In the genomic region with DNA sequence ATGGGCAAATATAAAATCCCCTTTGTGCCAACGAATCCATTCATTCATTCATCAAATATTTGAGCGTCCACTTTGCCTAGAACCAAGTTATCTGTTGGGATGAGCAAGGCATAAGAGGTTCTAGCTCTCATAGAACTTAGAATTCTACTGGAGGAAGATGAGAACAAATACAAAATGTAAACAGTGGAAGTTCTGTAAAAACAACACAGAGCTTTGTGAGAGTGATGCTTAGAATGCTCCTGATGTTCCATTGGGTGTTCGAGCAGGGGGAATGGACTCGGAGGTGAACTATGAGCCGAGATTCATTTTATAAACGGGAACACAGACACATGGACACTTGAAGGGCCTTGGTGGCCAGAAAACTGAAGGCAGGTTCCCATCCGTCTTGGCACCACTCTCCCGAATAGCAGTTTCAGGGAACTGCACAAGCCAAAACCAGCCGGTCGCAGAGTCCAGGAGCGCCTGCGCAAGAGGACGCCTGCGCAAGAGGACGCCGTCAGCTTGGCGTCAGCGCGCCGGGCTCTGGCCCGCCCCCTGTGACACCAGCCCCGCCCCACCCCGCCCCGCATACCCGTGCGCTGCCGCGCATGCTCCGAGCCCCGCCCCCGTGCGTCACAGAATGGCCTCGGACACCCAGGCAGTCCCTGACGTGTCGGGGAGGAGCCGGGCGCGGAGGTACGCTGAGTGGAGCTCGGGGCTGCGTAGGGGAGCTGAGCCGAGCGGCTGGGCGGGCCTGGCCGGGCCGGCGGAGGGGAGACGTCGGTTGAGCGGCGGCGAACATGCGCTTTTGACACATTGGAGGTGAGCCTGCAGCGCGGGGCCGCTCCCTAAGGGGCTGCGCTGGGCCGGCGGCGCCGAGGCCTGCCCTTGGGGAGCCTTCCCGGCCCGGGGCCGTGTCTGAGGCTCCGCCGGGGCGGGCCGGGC, we compare ENCODE assay signal across 8 cellular contexts. TPM values are rescaled to one million over a fixed set of nuclear protein-coding genes. Genes with fewer than 3 reads are reported as not detected.
DNase-seq lines count a peak whose midpoint lies in the region; ATAC-seq, FAIRE-seq and TF ChIP-seq lines count a peak whose summit lies in the region.

A gene with protein sequence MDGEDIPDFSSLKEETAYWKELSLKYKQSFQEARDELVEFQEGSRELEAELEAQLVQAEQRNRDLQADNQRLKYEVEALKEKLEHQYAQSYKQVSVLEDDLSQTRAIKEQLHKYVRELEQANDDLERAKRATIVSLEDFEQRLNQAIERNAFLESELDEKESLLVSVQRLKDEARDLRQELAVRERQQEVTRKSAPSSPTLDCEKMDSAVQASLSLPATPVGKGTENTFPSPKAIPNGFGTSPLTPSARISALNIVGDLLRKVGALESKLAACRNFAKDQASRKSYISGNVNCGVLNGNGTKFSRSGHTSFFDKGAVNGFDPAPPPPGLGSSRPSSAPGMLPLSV (plus strand): TSS at position 640 of the 924 bp plus-strand sequence. CDS start 8,388 bp downstream, outside the sequence.

- H3K36me3 ChIP-seq in ovary (no peaks in the 10 kb centered on the region), thymus (ENCODE audit: control insufficient read depth, insufficient read depth) (no peaks in the 10 kb centered on the region)

- peak; percentile 98 for DNase-seq in GM12891 (ENCODE audit: insufficient read length, low spot score)
- peak; percentile 54 for DNase-seq in NCI-H1417 treated with DMSO at 0.1 percent for 48 hours (lab: John Stamatoyannopoulos, UW)
- peak; percentile 83 to 90 for DNase-seq in SW 1271 (lab: John Stamatoyannopoulos, UW)
- DNase-seq in activated naive CD8-positive, alpha-beta T cell treated with anti-CD3 and anti-CD28 coated beads, Interleukin-2, amount 50 U/mL, for 16 hours (ENCODE audit: low read depth, low spot score): peak; percentile 98
- peak; percentile 100 for DNase-seq in Right ventricle myocardium inferior (ENCODE audit: missing footprints)
- DNase-seq in ovary: peak; percentile 99 to 100 (median 99)

- H3K27me3 ChIP-seq in ovary (no peaks in the 10 kb centered on the region), thymus (ENCODE audit: control insufficient read depth, insufficient read depth) (no peaks in the 10 kb centered on the region)

- intact Hi-C loops in Right ventricle myocardium inferior (cut with DNase I): loop anchor here (2.0 to 5.0 kb wide), 2 partner anchors 53 to 197 kb away; a partner anchor contains a TSS
- intact Hi-C loops in ovary (cut with DNase I): no loop called here

- TF ChIP-seq EP300 in ovary (IDR thresholded peaks at IDR 0.05): peak; percentile 68

- peak; percentile 91 for TF ChIP-seq POLR2A in GM12891 (IDR thresholded peaks at IDR 0.05; ENCODE audit: low read depth, low read length)
- TF ChIP-seq POLR2A in ovary (IDR thresholded peaks at IDR 0.05): peak; percentile 98

- FAIRE-seq in GM12891 (lab: Jason Lieb, UNC): peak; percentile 97

- 2 to 4% (median 2%) methylated on average over 43 to 68 of the region's 68 CpGs for WGBS in ovary, 3 donors
- WGBS in thymus: 3% methylated on average over 68 of the region's 68 CpGs

- no peak for TF ChIP-seq CTCF in ovary (IDR thresholded peaks at IDR 0.05)

- H3K4me1 ChIP-seq in ovary (ENCODE audit: insufficient read depth): peaks cover 2% of the 10 kb centered on the region
- peaks cover 4% of the 10 kb centered on the region for H3K4me1 ChIP-seq in thymus (ENCODE audit: control insufficient read depth, insufficient read depth, low read length)

- H3K27ac ChIP-seq in ovary (peak within 1 kb of the TSS; percentile 97 to 99), thymus (ENCODE audit: low read depth) (peak within 1 kb of the TSS; percentile 96)

- ATAC-seq in HG02798 (IDR thresholded peaks at IDR 0.05; ENCODE audit: poor library complexity, unreplicated experiment) (peak; percentile 96), Right ventricle myocardium inferior (peak; percentile 98)

- H3K9me3 ChIP-seq in ovary: no peaks in the 10 kb centered on the region
- no peaks in the 10 kb centered on the region for H3K9me3 ChIP-seq in thymus (ENCODE audit: control insufficient read depth)

- peak within 1 kb of the TSS; percentile 89 for H3K4me3 ChIP-seq in ovary
- peak within 1 kb of the TSS; percentile 74 for H3K4me3 ChIP-seq in thymus (ENCODE audit: low read length)

TF ChIP-seq in GM12891, 5 proteins besides CTCF, POLR2A, EP300 and RAD21:
- TF ChIP-seq POLR2AphosphoS5 (IDR thresholded peaks at IDR 0.05; ENCODE audit: low read depth, low read length) (peak; percentile 88), PAX5 (IDR thresholded peaks at IDR 0.05; ENCODE audit: insufficient read depth, low read length, severe bottlenecking) (no peak), POU2F2 (IDR thresholded peaks at IDR 0.05; ENCODE audit: low read depth, low read length) (peak; percentile 27; the same call in 1 of the 2 replicates), TAF1 (IDR thresholded peaks at IDR 0.05; ENCODE audit: low read depth, low read length) (peak; percentile 74; the same call in 1 of the 2 replicates), SPI1 (IDR thresholded peaks at IDR 0.05; ENCODE audit: low read depth, low read length) (no peak)

RNA-seq across cellular contexts. Expression of the gene that starts here (rescaled TPM):
- 20.6 TPM for polyA plus RNA-seq in GM12891 (2012; ENCODE audit: low read depth, missing spikeins)
- total RNA-seq in Right ventricle myocardium inferior: 29.2 TPM
- 10 to 100 TPM; 57.1 to 86.5 (median 63.2) TPM for total RNA-seq in ovary
- polyA plus RNA-seq in ovary: 10 to 100 TPM; 36.7 to 71.3 TPM
- 24.4 TPM for polyA plus RNA-seq in thymus

Comparison
In these comparisons a context has a peak if more than half of its experiments do, and no peak if none do; other contexts are left out.
1. Peak in every context shown above with its lines: DNase-seq, ATAC-seq, H3K4me3 ChIP-seq and H3K27ac ChIP-seq.